In genomic region chr10:62718585-62718984, GRCh38 we compare ENCODE assay signal across 32 cellular contexts.
"Had no signal": no experiment of that assay in that cellular context is flagged by ENCODE, and none has a peak within 500 bp of the region (broad histone marks: within the 10 kb centered on the region; RNA-seq: fewer than 3 reads in every experiment).

No MANE protein-coding gene starts in this region.

- H3K27me3 ChIP-seq: pancreas, sigmoid colon, stomach, testis, thyroid gland, transverse colon, upper lobe of left lung, vagina had no signal

- H3K4me2 ChIP-seq: smooth muscle cell had no signal

- ATAC-seq: mucosa of descending colon; naive thymus-derived CD8-positive, alpha-beta T cell; pancreas; right cardiac atrium; stimulated activated naive CD8-positive, alpha-beta T cell treated with anti-CD3 and anti-CD28 coated beads, Interleukin-15, Interleukin-2, amounts not matched to agents 100 U/mL and 50 U/mL, for 24 hours had no signal

- DNase-seq: hypothalamus; immature natural killer cell; kidney; left ventricle myocardium inferior; mesendoderm; mucosa of descending colon; naive thymus-derived CD8-positive, alpha-beta T cell; nucleus accumbens; pancreas; posterior cingulate gyrus; retina; right cardiac atrium; sigmoid colon; stimulated activated CD4-positive, alpha-beta T cell treated with anti-CD3 and anti-CD28 coated beads, Interleukin-1b, Interleukin-23, amount 100 ng/mL, for 48 hours; stimulated activated CD4-positive, alpha-beta T cell treated with anti-CD3 and anti-CD28 coated beads, Interleukin-2, amount 100 ng/mL, for 48 hours; stimulated activated CD4-positive, alpha-beta T cell treated with anti-CD3 and anti-CD28 coated beads, Interleukin-4, amount 100 ng/mL, for 4 hours; stimulated activated CD8-positive, alpha-beta memory T cell treated with anti-CD3 and anti-CD28 coated beads, Interleukin-4, amount 100 ng/mL, for 48 hours; stimulated activated naive B cell treated with anti-CD40 and anti-IgM and Interleukin-4, amounts not matched to agents 10 μg/mL and 1 μg/mL and 100 μg/mL, for 72 hours; stimulated activated naive CD8-positive, alpha-beta T cell treated with anti-CD3 and anti-CD28 coated beads, Interleukin-15, Interleukin-2, amounts not matched to agents 100 U/mL and 50 U/mL, for 24 hours; stomach; testis; thyroid gland; transverse colon; upper lobe of left lung had no signal

- H3K36me3 ChIP-seq: left ventricle myocardium inferior, pancreas, prostate gland, sigmoid colon, stomach, thyroid gland, transverse colon, upper lobe of left lung, vagina had no signal

- H3K4me1 ChIP-seq: left ventricle myocardium inferior, pancreas, prostate gland, sigmoid colon, stomach, testis, thyroid gland, transverse colon, upper lobe of left lung, vagina had no signal

- H3K27ac ChIP-seq: left ventricle myocardium inferior, pancreas, prostate gland, sigmoid colon, stomach, testis, thyroid gland, transverse colon, upper lobe of left lung, vagina had no signal

- FAIRE-seq: islet of Langerhans, kidney, pancreas had no signal

- H3K4me3 Mint-ChIP-seq: immature natural killer cell; mesothelial cell of epicardium; naive thymus-derived CD8-positive, alpha-beta T cell; nephron; neural crest cell; stimulated activated naive B cell treated with anti-CD40 and anti-IgM and Interleukin-4, amounts not matched to agents 10 μg/mL and 1 μg/mL and 100 μg/mL, for 72 hours had no signal

- H3K27me3 Mint-ChIP-seq: stimulated activated naive B cell treated with anti-CD40 and anti-IgM and Interleukin-4, amounts not matched to agents 10 μg/mL and 1 μg/mL and 100 μg/mL, for 72 hours had no signal

- H3K9me3 Mint-ChIP-seq: immature natural killer cell; mesothelial cell of epicardium; naive thymus-derived CD8-positive, alpha-beta T cell had no signal

- H3K4me1 Mint-ChIP-seq: immature natural killer cell; mesothelial cell of epicardium; naive thymus-derived CD8-positive, alpha-beta T cell; nephron had no signal

- H3K36me3 Mint-ChIP-seq: immature natural killer cell; mesothelial cell of epicardium; naive thymus-derived CD8-positive, alpha-beta T cell; stimulated activated naive B cell treated with anti-CD40 and anti-IgM and Interleukin-4, amounts not matched to agents 10 μg/mL and 1 μg/mL and 100 μg/mL, for 72 hours had no signal

- H3K27ac Mint-ChIP-seq: immature natural killer cell; mesothelial cell of epicardium; naive thymus-derived CD8-positive, alpha-beta T cell; nephron; stimulated activated naive B cell treated with anti-CD40 and anti-IgM and Interleukin-4, amounts not matched to agents 10 μg/mL and 1 μg/mL and 100 μg/mL, for 72 hours had no signal

- H3K4me3 ChIP-seq: left ventricle myocardium inferior, lung, mucosa of descending colon, pancreas, prostate gland, sigmoid colon, smooth muscle cell, stomach, testis, thyroid gland, transverse colon, upper lobe of left lung, vagina had no signal

- H3K9me3 ChIP-seq: left ventricle myocardium inferior, mucosa of descending colon, pancreas, prostate gland, sigmoid colon, stomach, testis, thyroid gland, transverse colon, upper lobe of left lung, vagina had no signal
